32 cellular contexts compared by ENCODE assay signal in the genomic region with DNA sequence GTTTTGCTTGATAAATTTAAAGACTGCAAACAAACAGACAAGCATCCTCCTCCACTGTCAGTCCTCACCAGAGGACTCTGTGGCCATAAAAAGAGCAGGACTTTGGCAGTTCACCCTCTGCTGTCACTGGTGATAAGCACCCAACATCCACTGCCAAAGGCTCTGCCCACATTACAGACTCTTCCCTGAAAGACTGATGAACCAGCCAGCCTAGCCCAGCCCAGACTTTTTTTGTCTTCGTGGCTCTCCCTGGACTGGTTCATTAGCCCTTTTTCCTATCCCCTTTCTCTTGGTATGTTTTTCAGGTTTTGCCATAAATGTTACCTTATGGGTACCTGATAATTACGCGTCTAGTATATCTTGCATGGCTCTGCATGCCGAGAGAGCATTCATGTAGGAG. TPM values are rescaled to one million over a fixed set of nuclear protein-coding genes. Genes with fewer than 3 reads are reported as not detected.
"Had no signal": no experiment of that assay in that cellular context is flagged by ENCODE, and none has a peak within 500 bp of the region (broad histone marks: within the 10 kb centered on the region; RNA-seq: fewer than 3 reads in every experiment).

No MANE protein-coding gene starts in this region.

- H3K4me3 ChIP-seq: SJCRH30, SK-N-MC had no signal

- DNase-seq: activated B cell treated with CpG ODN at 0.5 μM for 24 hours; activated CD4-positive, alpha-beta memory T cell treated with anti-CD3 and anti-CD28 coated beads, Interleukin-2, amount 10 ng/mL, durations not matched to agents 7 days and 5 days; activated CD4-positive, alpha-beta T cell treated with anti-CD3 and anti-CD28 coated beads for 48 hours; activated CD4-positive, CD25-positive, alpha-beta regulatory T cell treated with anti-CD3 and anti-CD28 coated beads, Interleukin-2, amount 50 U/mL, for 72 hours; activated CD8-positive, alpha-beta memory T cell treated with anti-CD3 and anti-CD28 coated beads for 24 hours; activated CD8-positive, alpha-beta memory T cell treated with anti-CD3 and anti-CD28 coated beads, Interleukin-2, amount 10 ng/mL, durations not matched to agents 7 days and 5 days; activated CD8-positive, alpha-beta memory T cell treated with anti-CD3 and anti-CD28 coated beads, Interleukin-2, amount 50 U/mL, for 48 hours; activated effector memory CD4-positive, alpha-beta T cell treated with Interleukin-2 at 50 U/mL for 16 hours; activated naive CD4-positive, alpha-beta T cell treated with anti-CD3 and anti-CD28 coated beads, Interleukin-2, amount 10 ng/mL, durations not matched to agents 7 days and 5 days; activated naive CD8-positive, alpha-beta T cell treated with anti-CD3 and anti-CD28 coated beads, Interleukin-2, amount 50 U/mL, for 24 hours; activated T-cell treated with anti-CD3 and anti-CD28 coated beads, Interleukin-2, amount 50 U/mL, for 48 hours; aorta; brain microvascular endothelial cell; central memory CD4-positive, alpha-beta T cell; NCI-H1105; NCI-H1417 treated with DMSO at 0.1 percent for 48 hours; NCI-H1930; NCI-H2081 treated with DMSO at 0.1 percent for 48 hours; NCI-H345; NCI-H526; NCI-H748 treated with DMSO at 0.1 percent for 48 hours; NK-92 treated with Interleukin-12 subunit alpha and Interleukin-12 subunit beta, amount 100 ng/mL, for 24 hours; SHP77; SJCRH30 had no signal

- H3K9ac ChIP-seq: KMS-11 had no signal

- H3K4me3 Mint-ChIP-seq: activated B cell treated with CpG ODN at 0.5 μM for 24 hours; activated CD4-positive, alpha-beta memory T cell treated with anti-CD3 and anti-CD28 coated beads, Interleukin-2, amount 10 ng/mL, durations not matched to agents 7 days and 5 days; activated CD8-positive, alpha-beta memory T cell treated with anti-CD3 and anti-CD28 coated beads, Interleukin-2, amount 10 ng/mL, durations not matched to agents 7 days and 5 days; activated naive CD4-positive, alpha-beta T cell treated with anti-CD3 and anti-CD28 coated beads, Interleukin-2, amount 10 ng/mL, durations not matched to agents 7 days and 5 days; activated naive CD8-positive, alpha-beta T cell; activated naive CD8-positive, alpha-beta T cell treated with anti-CD3 and anti-CD28 coated beads, Interleukin-2, amount 50 U/mL, for 24 hours; T-helper 1 cell treated with Interleukin-12 subunit alpha and Interleukin-12 subunit beta and Interleukin-4 antibody, amounts not matched to agents 30 μg/mL and 1 μg/mL, for 36 hours; T-helper 2 cell treated with Interferon-gamma antibody and Interleukin-4, amounts not matched to agents 5 μg/mL and 100 μg/mL, for 36 hours had no signal

- H3K36me3 ChIP-seq: brain microvascular endothelial cell, SJCRH30 had no signal

- H3K4me1 Mint-ChIP-seq: activated CD4-positive, alpha-beta memory T cell treated with anti-CD3 and anti-CD28 coated beads, Interleukin-2, amount 10 ng/mL, durations not matched to agents 7 days and 5 days; activated naive CD4-positive, alpha-beta T cell treated with anti-CD3 and anti-CD28 coated beads, Interleukin-2, amount 10 ng/mL, durations not matched to agents 7 days and 5 days; activated naive CD8-positive, alpha-beta T cell treated with anti-CD3 and anti-CD28 coated beads, Interleukin-2, amount 50 U/mL, for 24 hours had no signal

- H3K4me2 ChIP-seq: KMS-11 had no signal

- H3K27me3 ChIP-seq: brain microvascular endothelial cell, SJCRH30 had no signal

- H3K27ac ChIP-seq: brain microvascular endothelial cell, SJCRH30, SK-N-MC, VCaP had no signal

- H3K36me3 Mint-ChIP-seq: activated CD8-positive, alpha-beta memory T cell treated with anti-CD3 and anti-CD28 coated beads, Interleukin-2, amount 10 ng/mL, durations not matched to agents 7 days and 5 days; activated naive CD4-positive, alpha-beta T cell treated with anti-CD3 and anti-CD28 coated beads, Interleukin-2, amount 10 ng/mL, durations not matched to agents 7 days and 5 days; activated naive CD8-positive, alpha-beta T cell had no signal

- H3K9me3 Mint-ChIP-seq: activated B cell treated with CpG ODN at 0.5 μM for 24 hours had no signal

- H3K27me3 Mint-ChIP-seq: activated B cell treated with CpG ODN at 0.5 μM for 24 hours had no signal

- H3K27ac Mint-ChIP-seq: activated B cell treated with CpG ODN at 0.5 μM for 24 hours; activated CD4-positive, alpha-beta memory T cell treated with anti-CD3 and anti-CD28 coated beads, Interleukin-2, amount 10 ng/mL, durations not matched to agents 7 days and 5 days; activated CD8-positive, alpha-beta memory T cell treated with anti-CD3 and anti-CD28 coated beads, Interleukin-2, amount 10 ng/mL, durations not matched to agents 7 days and 5 days; activated naive CD4-positive, alpha-beta T cell treated with anti-CD3 and anti-CD28 coated beads, Interleukin-2, amount 10 ng/mL, durations not matched to agents 7 days and 5 days; activated naive CD8-positive, alpha-beta T cell; activated naive CD8-positive, alpha-beta T cell treated with anti-CD3 and anti-CD28 coated beads, Interleukin-2, amount 50 U/mL, for 24 hours; T-helper 1 cell treated with Interleukin-12 subunit alpha and Interleukin-12 subunit beta and Interleukin-4 antibody, amounts not matched to agents 30 μg/mL and 1 μg/mL, for 36 hours; T-helper 2 cell treated with Interferon-gamma antibody and Interleukin-4, amounts not matched to agents 5 μg/mL and 100 μg/mL, for 36 hours had no signal

- H3K9me3 ChIP-seq: SJCRH30 had no signal

- ATAC-seq: activated CD8-positive, alpha-beta memory T cell treated with anti-CD3 and anti-CD28 coated beads, Interleukin-2, amount 10 ng/mL, durations not matched to agents 7 days and 5 days; activated naive CD8-positive, alpha-beta T cell treated with anti-CD3 and anti-CD28 coated beads, Interleukin-2, amount 50 U/mL, for 24 hours; Panc1 had no signal

RNA-seq across cellular contexts. Expression of gene ST14, which starts 15.1 kb away (rescaled TPM):
- total RNA-seq: activated CD4-positive, alpha-beta memory T cell treated with anti-CD3 and anti-CD28 coated beads, Interleukin-2, amount 10 ng/mL, durations not matched to agents 7 days and 5 days; activated CD8-positive, alpha-beta memory T cell treated with anti-CD3 and anti-CD28 coated beads, Interleukin-2, amount 10 ng/mL, durations not matched to agents 7 days and 5 days; NCI-H460 had no signal
